4 cellular contexts compared by ENCODE assay signal in genomic region chr9:128621730-128622455, GRCh38.
TF ChIP-seq lines count a peak whose summit lies in the region.

No MANE protein-coding gene starts in this region.

TF ChIP-seq in SK-N-SH, 30 proteins besides CTCF, POLR2A, EP300 and RAD21:
- TF ChIP-seq NRF1 (IDR thresholded peaks at IDR 0.05; ENCODE audit: low read depth, low read length) = no peak
- no peak for TF ChIP-seq RFX5 (IDR thresholded peaks at IDR 0.05; ENCODE audit: low read length)
- no peak for TF ChIP-seq MAX (IDR thresholded peaks at IDR 0.05; ENCODE audit: low read depth)
- no peak for TF ChIP-seq YY1 (IDR thresholded peaks at IDR 0.05; ENCODE audit: low read depth)
- no peak for TF ChIP-seq USF1 (IDR thresholded peaks at IDR 0.05; ENCODE audit: borderline replicate concordance, low read depth)
- no peak for TF ChIP-seq SMC3 (IDR thresholded peaks at IDR 0.05; ENCODE audit: low read depth, low read length)
- TF ChIP-seq FOXJ3 (CRISPR knock-in tag; IDR thresholded peaks at IDR 0.05) = no peak
- no peak for TF ChIP-seq TAF1 (IDR thresholded peaks at IDR 0.05; ENCODE audit: borderline replicate concordance, low read depth, low read length)
- no peak for TF ChIP-seq FOSL2 (IDR thresholded peaks at IDR 0.05; ENCODE audit: borderline replicate concordance, low read depth)

TF ChIP-seq in SK-N-SH treated with all-trans-retinoic acid at 6 μM for 48 hours, 23 proteins besides CTCF, POLR2A, EP300 and RAD21:
- no peak for TF ChIP-seq TOX (CRISPR knock-in tag; IDR thresholded peaks at IDR 0.05; ENCODE audit: borderline replicate concordance)
- TF ChIP-seq ZFP30 (CRISPR knock-in tag; IDR thresholded peaks at IDR 0.05) = no peak
- TF ChIP-seq GLIS3 (CRISPR knock-in tag; IDR thresholded peaks at IDR 0.05) = no peak
- TF ChIP-seq SNAI2 (CRISPR knock-in tag; IDR thresholded peaks at IDR 0.05) = no peak
- TF ChIP-seq ARNTL (CRISPR knock-in tag; IDR thresholded peaks at IDR 0.05; ENCODE audit: borderline replicate concordance, low read depth) = no peak
- no peak for TF ChIP-seq RARB (CRISPR knock-in tag; IDR thresholded peaks at IDR 0.05)
- no peak for TF ChIP-seq CSDC2 (CRISPR knock-in tag; IDR thresholded peaks at IDR 0.05)

TF ChIP-seq in Ishikawa, 13 proteins besides CTCF, POLR2A, EP300 and RAD21:
- TF ChIP-seq ZBTB7A (IDR thresholded peaks at IDR 0.05; ENCODE audit: low read depth) (no peak), FOXM1 (IDR thresholded peaks at IDR 0.05; ENCODE audit: borderline replicate concordance, low read depth) (no peak), TAF1 (IDR thresholded peaks at IDR 0.05; ENCODE audit: low read depth) (no peak), YY1 (IDR thresholded peaks at IDR 0.05; ENCODE audit: low read depth) (no peak), NFIC (IDR thresholded peaks at IDR 0.05) (peak; percentile 66; the same call in 1 of the 2 replicates), USF1 (IDR thresholded peaks at IDR 0.05) (no peak), REST (IDR thresholded peaks at IDR 0.05; ENCODE audit: low read depth) (no peak)

TF ChIP-seq in K562, 482 proteins besides CTCF, POLR2A, EP300 and RAD21:
- TF ChIP-seq DMBX1 (CRISPR knock-in tag; IDR thresholded peaks at IDR 0.05; ENCODE audit: borderline replicate concordance) = no peak
- 0 out of 2 replicates have a peak, but pooled peaks have one; percentile 38 for TF ChIP-seq NFIX (CRISPR knock-in tag; IDR thresholded peaks at IDR 0.05; ENCODE audit: low read depth)
- no peak for TF ChIP-seq EHMT2 (IDR thresholded peaks at IDR 0.05)
- no peak for TF ChIP-seq HNRNPK (IDR thresholded peaks at IDR 0.05; ENCODE audit: low read depth, low read length, poor library complexity, severe bottlenecking)
- TF ChIP-seq DPF2 (IDR thresholded peaks at IDR 0.05) = no peak
- no peak for TF ChIP-seq SNIP1 (IDR thresholded peaks at IDR 0.05; ENCODE audit: low read depth)
- no peak for TF ChIP-seq SPI1 (IDR thresholded peaks at IDR 0.05; ENCODE audit: borderline replicate concordance, low read depth, low read length)
- TF ChIP-seq TFAM (CRISPR knock-in tag; conservative IDR thresholded peaks at IDR 0.05) = no peak
- no peak for TF ChIP-seq ZNF41 (CRISPR knock-in tag; conservative IDR thresholded peaks at IDR 0.05)
- no peak for TF ChIP-seq NFYB (IDR thresholded peaks at IDR 0.05; ENCODE audit: extremely low read depth, insufficient read length)
- TF ChIP-seq ZNF384 (IDR thresholded peaks at IDR 0.05; ENCODE audit: low read depth, low read length) = peak; percentile 57; the same call in 1 of the 2 replicates
- TF ChIP-seq EP400 (IDR thresholded peaks at IDR 0.05) = no peak
- TF ChIP-seq FOSL1 (tag; conservative IDR thresholded peaks at IDR 0.05) = no peak
- peak; percentile 95 for TF ChIP-seq NFIC (IDR thresholded peaks at IDR 0.05)
- TF ChIP-seq HDGF (IDR thresholded peaks at IDR 0.05) = no peak
- TF ChIP-seq E2F5 (CRISPR knock-in tag; IDR thresholded peaks at IDR 0.05) = no peak
- TF ChIP-seq BRF1 (IDR thresholded peaks at IDR 0.05; ENCODE audit: borderline replicate concordance, extremely low read depth, insufficient read length) = no peak
- no peak for TF ChIP-seq RBBP5 (IDR thresholded peaks at IDR 0.05; ENCODE audit: borderline replicate concordance, insufficient read depth, low read length, poor library complexity, severe bottlenecking)
TF ChIP-seq in K562: peak in this region for 3.
